ENCODE assay signal across 1 cellular context in the genomic region with DNA sequence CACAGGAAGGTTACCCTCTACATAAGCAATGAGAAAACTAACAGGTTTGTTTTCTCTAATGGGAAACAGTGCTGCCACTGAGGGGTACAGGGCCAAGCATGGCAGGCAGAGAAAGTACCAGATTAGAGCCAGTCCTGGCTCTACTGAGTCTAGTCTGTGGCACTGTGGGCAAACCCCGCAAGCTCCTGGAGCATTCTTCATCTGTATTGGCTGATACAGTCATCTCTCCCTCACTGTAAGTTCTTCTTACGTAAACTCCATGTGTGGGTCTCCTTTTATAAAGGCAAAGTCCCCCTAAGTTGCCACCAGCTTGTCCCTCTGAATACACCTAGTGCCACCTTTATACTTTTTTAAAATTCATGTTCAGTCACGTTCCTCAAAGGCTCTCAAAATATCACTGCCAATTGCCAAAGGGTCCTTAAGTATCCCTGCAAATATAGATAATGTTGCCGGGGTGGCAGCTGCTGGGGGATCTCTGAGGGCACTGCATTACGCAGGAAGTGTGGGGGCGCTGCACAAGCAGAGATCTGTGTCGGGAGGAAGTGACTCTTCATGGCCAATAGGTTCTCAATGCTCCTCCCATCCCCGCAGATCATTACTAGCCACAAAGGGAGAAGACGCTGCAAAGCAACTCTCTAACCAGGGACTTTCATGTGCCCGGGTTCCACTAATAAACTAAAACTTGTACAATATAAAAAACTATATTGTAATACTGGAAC.
TF ChIP-seq lines count a peak whose summit lies in the region.

No MANE protein-coding gene starts in this region.

TF ChIP-seq in GM12878, 131 proteins besides CTCF, POLR2A, EP300 and RAD21 (continued from another document and continues in another):
- TF ChIP-seq PRDM15 (CRISPR knock-in tag; IDR thresholded peaks at IDR 0.05) (no peak), ASH2L (IDR thresholded peaks at IDR 0.05; ENCODE audit: borderline replicate concordance, low read depth) (no peak), USF2 (IDR thresholded peaks at IDR 0.05; ENCODE audit: borderline replicate concordance, low read depth, low read length) (no peak), MXI1 (IDR thresholded peaks at IDR 0.05; ENCODE audit: low read depth, low read length) (0 out of 2 replicates have a peak, but pooled peaks have one; percentile 38), ZNF592 (IDR thresholded peaks at IDR 0.05) (no peak), SPI1 (IDR thresholded peaks at IDR 0.05; ENCODE audit: borderline replicate concordance, insufficient read depth, low read depth, low read length) (peak; percentile 89), SREBF1 (IDR thresholded peaks at IDR 0.05; ENCODE audit: low read length) (peak; percentile 41; the same call in 1 of the 2 replicates), CREB1 (IDR thresholded peaks at IDR 0.05; ENCODE audit: low read depth) (peak; percentile 65), IKZF2 (IDR thresholded peaks at IDR 0.05) (no peak), ATF7 (IDR thresholded peaks at IDR 0.05; ENCODE audit: low read depth) (peak; percentile 43), NRF1 (conservative IDR thresholded peaks at IDR 0.05; ENCODE audit: low read depth, low read length) (0 out of 2 replicates have a peak, but pooled peaks have one; percentile 12), MEF2A (IDR thresholded peaks at IDR 0.05; ENCODE audit: insufficient read depth, low read depth, low read length) (no peak), LARP7 (IDR thresholded peaks at IDR 0.05) (no peak), HDAC2 (IDR thresholded peaks at IDR 0.05) (no peak), ZNF274 (IDR thresholded peaks at IDR 0.05; ENCODE audit: insufficient read depth, insufficient read length) (no peak), EGR1 (IDR thresholded peaks at IDR 0.05; ENCODE audit: borderline replicate concordance in 1 of 2, low read depth in 2 of 2, low read length in 2 of 2) (peak in 1 of 2 experiments; percentile 86; a peak in 2 of 3 replicates), ZBED1 (IDR thresholded peaks at IDR 0.05; ENCODE audit: borderline replicate concordance) (peak; percentile 65; the same call in 1 of the 2 replicates), CBFB (IDR thresholded peaks at IDR 0.05; ENCODE audit: low read depth) (no peak), BHLHE40 (IDR thresholded peaks at IDR 0.05; ENCODE audit: borderline replicate concordance in 1 of 2, low read depth in 2 of 2, low read length in 1 of 2) (peak; percentile 29 to 59; a peak in 2 of 4 replicates), CUX1 (IDR thresholded peaks at IDR 0.05; ENCODE audit: insufficient replicate concordance, low read depth, low read length) (no peak), SIX5 (IDR thresholded peaks at IDR 0.05; ENCODE audit: low read depth, low read length, severe bottlenecking) (no peak), IKZF1 (conservative IDR thresholded peaks at IDR 0.05) (peak; percentile 30; the same call in 1 of the 2 replicates), TCF12 (IDR thresholded peaks at IDR 0.05; ENCODE audit: low read depth, low read length) (peak; percentile 73; the same call in 1 of the 2 replicates), CHD1 (IDR thresholded peaks at IDR 0.05; ENCODE audit: low read depth, low read length) (no peak), YY1 (IDR thresholded peaks at IDR 0.05; ENCODE audit: low read depth, low read length) (0 out of 2 replicates have a peak, but pooled peaks have one; percentile 28), BCLAF1 (IDR thresholded peaks at IDR 0.05) (no peak), POLR2AphosphoS5 (IDR thresholded peaks at IDR 0.05; ENCODE audit: low read length) (0 out of 2 replicates have a peak, but pooled peaks have one; percentile 23), ZSCAN29 (IDR thresholded peaks at IDR 0.05) (no peak), NFYA (IDR thresholded peaks at IDR 0.05; ENCODE audit: borderline replicate concordance, low read depth, low read length) (no peak), ZNF24 (IDR thresholded peaks at IDR 0.05) (no peak), CHD4 (IDR thresholded peaks at IDR 0.05) (no peak), PAX8 (IDR thresholded peaks at IDR 0.05) (no peak), RCOR1 (conservative IDR thresholded peaks at IDR 0.05; ENCODE audit: low read depth, low read length) (peak; percentile 87; the same call in 1 of the 2 replicates)
- TF ChIP-seq, protein P1, sequence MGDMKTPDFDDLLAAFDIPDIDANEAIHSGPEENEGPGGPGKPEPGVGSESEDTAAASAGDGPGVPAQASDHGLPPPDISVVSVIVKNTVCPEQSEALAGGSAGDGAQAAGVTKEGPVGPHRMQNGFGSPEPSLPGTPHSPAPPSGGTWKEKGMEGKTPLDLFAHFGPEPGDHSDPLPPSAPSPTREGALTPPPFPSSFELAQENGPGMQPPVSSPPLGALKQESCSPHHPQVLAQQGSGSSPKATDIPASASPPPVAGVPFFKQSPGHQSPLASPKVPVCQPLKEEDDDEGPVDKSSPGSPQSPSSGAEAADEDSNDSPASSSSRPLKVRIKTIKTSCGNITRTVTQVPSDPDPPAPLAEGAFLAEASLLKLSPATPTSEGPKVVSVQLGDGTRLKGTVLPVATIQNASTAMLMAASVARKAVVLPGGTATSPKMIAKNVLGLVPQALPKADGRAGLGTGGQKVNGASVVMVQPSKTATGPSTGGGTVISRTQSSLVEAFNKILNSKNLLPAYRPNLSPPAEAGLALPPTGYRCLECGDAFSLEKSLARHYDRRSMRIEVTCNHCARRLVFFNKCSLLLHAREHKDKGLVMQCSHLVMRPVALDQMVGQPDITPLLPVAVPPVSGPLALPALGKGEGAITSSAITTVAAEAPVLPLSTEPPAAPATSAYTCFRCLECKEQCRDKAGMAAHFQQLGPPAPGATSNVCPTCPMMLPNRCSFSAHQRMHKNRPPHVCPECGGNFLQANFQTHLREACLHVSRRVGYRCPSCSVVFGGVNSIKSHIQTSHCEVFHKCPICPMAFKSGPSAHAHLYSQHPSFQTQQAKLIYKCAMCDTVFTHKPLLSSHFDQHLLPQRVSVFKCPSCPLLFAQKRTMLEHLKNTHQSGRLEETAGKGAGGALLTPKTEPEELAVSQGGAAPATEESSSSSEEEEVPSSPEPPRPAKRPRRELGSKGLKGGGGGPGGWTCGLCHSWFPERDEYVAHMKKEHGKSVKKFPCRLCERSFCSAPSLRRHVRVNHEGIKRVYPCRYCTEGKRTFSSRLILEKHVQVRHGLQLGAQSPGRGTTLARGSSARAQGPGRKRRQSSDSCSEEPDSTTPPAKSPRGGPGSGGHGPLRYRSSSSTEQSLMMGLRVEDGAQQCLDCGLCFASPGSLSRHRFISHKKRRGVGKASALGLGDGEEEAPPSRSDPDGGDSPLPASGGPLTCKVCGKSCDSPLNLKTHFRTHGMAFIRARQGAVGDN (IDR thresholded peaks at IDR 0.05): peak; percentile 45; the same call in 1 of the 2 replicates
